Comparison of ENCODE assay signal across 11 cellular contexts in the genomic region with DNA sequence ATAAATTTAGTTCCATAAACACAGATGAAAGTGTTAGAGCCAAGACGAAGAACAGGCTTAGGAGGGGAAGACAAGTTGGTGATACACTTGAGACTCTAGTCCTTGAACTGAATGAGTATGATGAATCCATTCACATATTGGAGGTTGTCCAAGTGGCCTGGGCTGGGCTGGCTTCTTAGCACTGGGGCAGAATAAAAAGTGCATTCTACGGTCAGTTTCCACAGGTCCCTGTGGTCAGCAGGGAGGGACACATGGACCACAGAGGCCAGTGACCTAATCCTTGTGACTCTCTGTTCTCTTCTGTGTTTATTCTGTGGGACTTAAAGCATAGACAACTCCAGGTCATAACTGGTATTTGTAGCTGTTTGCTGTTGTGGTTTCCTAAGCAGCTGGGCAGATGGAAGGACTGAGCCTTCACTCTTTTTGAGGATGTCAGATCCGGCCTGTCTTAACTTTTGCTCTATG.
A peak's percentile ranks its signal among the peaks of the same experiment; 100 is the strongest.
DNase-seq lines count a peak whose midpoint lies in the region; ATAC-seq and TF ChIP-seq lines count a peak whose summit lies in the region.
"Had no signal": no experiment of that assay in that cellular context is flagged by ENCODE, and none has a peak within 500 bp of the region (broad histone marks: within the 10 kb centered on the region; RNA-seq: fewer than 3 reads in every experiment).

No MANE protein-coding gene starts in this region.

- TF ChIP-seq CTCF in colonic mucosa (IDR thresholded peaks at IDR 0.05) = no peak
- no peak for TF ChIP-seq CTCF in transverse colon (IDR thresholded peaks at IDR 0.05)

- intact Hi-C loops in colonic mucosa (cut with DNase I) = no loop called here
- intact Hi-C loops in transverse colon (cut with DNase I; ENCODE audit: low total_unique reads) = no loop called here
- intact Hi-C loops in left colon (cut with DNase I, micrococcal nuclease) = no loop called here

- ATAC-seq in left colon = no peak
- ATAC-seq: T-helper 17 cell had no signal

- no peak for TF ChIP-seq EP300 in transverse colon (IDR thresholded peaks at IDR 0.05; ENCODE audit: low read depth)

- H3K4me3 ChIP-seq in colonic mucosa = no peak overlapping the region
- no peak overlapping the region for H3K4me3 ChIP-seq in transverse colon

- H3K9ac ChIP-seq in colonic mucosa (ENCODE audit: low read depth in 2 of 2, low read length in 2 of 2) = no peak overlapping the region

- H3K27me3 ChIP-seq in colonic mucosa = no peaks in the 10 kb centered on the region
- H3K27me3 ChIP-seq in transverse colon = no peaks in the 10 kb centered on the region

- peak; percentile 25 for DNase-seq in MV-4-11 (lab: John Stamatoyannopoulos, UW)
- DNase-seq in colonic mucosa = peak; percentile 30
- DNase-seq in mucosa of gallbladder (ENCODE audit: low spot score) = peak; percentile 74
- peak; percentile 26 for DNase-seq in transverse colon
- no peak for DNase-seq in left colon
- DNase-seq in SK-N-DZ (ENCODE audit: low spot score) = no peak
- DNase-seq in NCI-H1436 treated with DMSO at 0.1 percent for 48 hours (lab: John Stamatoyannopoulos, UW) = no peak
- DNase-seq: COR-L47; effector memory CD4-positive, alpha-beta T cell; NCI-H2029 treated with DMSO at 0.1 percent for 48 hours; T-helper 17 cell had no signal

- 50 to 53% methylated on average over 2 to 3 of the region's 3 CpGs for WGBS in transverse colon (ENCODE audit: low coverage in 1 of 2), 2 donors

- TF ChIP-seq POLR2A in transverse colon (IDR thresholded peaks at IDR 0.05) = no peak

- in situ Hi-C loops in transverse colon (cut with MboI; ENCODE audit: low pct_ligation_motif_present in 1 of 4, low pct_unique_long_range_greater_than_20kb in 1 of 4, low sequenced_read_pairs in 3 of 4) = no loop called here

- H3K36me3 ChIP-seq in colonic mucosa (no peaks in the 10 kb centered on the region), transverse colon (no peaks in the 10 kb centered on the region)

- no peaks in the 10 kb centered on the region for H3K4me1 ChIP-seq in colonic mucosa
- H3K4me1 ChIP-seq in transverse colon = peaks cover 0 to 29% (median 8%) of the 10 kb centered on the region in 4 donors

- H3K27ac ChIP-seq in colonic mucosa (no peak overlapping the region), transverse colon (peak overlapping the region; percentile 16 to 74 (median 72))

- H3K9me3 ChIP-seq in colonic mucosa (no peaks in the 10 kb centered on the region), transverse colon (no peaks in the 10 kb centered on the region)

Comparison
In these comparisons a context has a peak if more than half of its experiments do, and no peak if none do; other contexts are left out.
1. DNase-seq: peak in MV-4-11 (single experiment), colonic mucosa (single experiment), mucosa of gallbladder (single experiment) and transverse colon (single experiment); none in left colon (0 of 2), SK-N-DZ (single experiment) and NCI-H1436 treated with DMSO at 0.1 percent for 48 hours (single experiment).